Comparison of ENCODE assay signal across 18 cellular contexts in the genomic region with DNA sequence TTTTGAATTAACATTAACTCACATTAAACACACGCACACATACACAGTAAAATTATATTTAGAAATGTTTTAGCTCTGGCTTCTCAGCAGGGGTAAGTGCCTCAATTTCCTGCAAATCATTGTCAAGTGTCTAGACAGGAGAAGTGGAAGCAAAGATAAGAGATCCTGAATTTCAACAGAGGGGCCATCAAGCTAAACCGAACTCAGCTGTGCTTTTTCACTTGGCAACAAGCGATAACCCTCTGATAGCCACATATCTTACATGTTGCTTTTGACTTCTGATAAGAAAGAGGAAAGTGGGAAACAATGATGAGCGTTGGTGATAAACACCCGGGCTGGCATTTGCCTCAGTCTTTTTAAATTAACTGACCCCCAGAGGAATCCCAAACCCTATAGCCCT.
"Had no signal": no experiment of that assay in that cellular context is flagged by ENCODE, and none has a peak within 500 bp of the region (broad histone marks: within the 10 kb centered on the region; RNA-seq: fewer than 3 reads in every experiment).

No MANE protein-coding gene starts in this region.

- H3K27ac Mint-ChIP-seq: activated CD4-positive, alpha-beta memory T cell treated with anti-CD3 and anti-CD28 coated beads for 36 hours; activated naive CD8-positive, alpha-beta T cell treated with anti-CD3 and anti-CD28 coated beads, Interleukin-2, amount 50 U/mL, for 24 hours; natural killer cell; T-cell had no signal

- H3K9me3 ChIP-seq: body of pancreas, lower lobe of right lung, upper lobe of left lung had no signal

- DNase-seq: activated CD4-positive, alpha-beta memory T cell treated with anti-CD3 and anti-CD28 coated beads for 36 hours; activated CD4-positive, alpha-beta T cell treated with anti-CD3 and anti-CD28 coated beads for 48 hours; activated CD4-positive, CD25-positive, alpha-beta regulatory T cell; activated effector memory CD4-positive, alpha-beta T cell treated with anti-CD3 and anti-CD28 coated beads, Interleukin-2, amount 50 U/mL, for 16 hours; activated naive CD4-positive, alpha-beta T cell treated with anti-CD3 and anti-CD28 coated beads, Interleukin-2, amount 50 U/mL, for 16 hours; activated naive CD8-positive, alpha-beta T cell treated with anti-CD3 and anti-CD28 coated beads, Interleukin-2, amount 50 U/mL, for 24 hours; anterior cingulate cortex; body of pancreas; effector CD4-positive, alpha-beta T cell; foreskin melanocyte; kidney; lower lobe of right lung; natural killer cell; retina; stimulated activated CD4-positive, alpha-beta T cell treated with anti-CD3 and anti-CD28 coated beads, Interleukin-4, amount 100 ng/mL, for 4 hours; stimulated activated naive CD8-positive, alpha-beta T cell treated with anti-CD3 and anti-CD28 coated beads, Interleukin-15, Interleukin-2, amounts not matched to agents 100 U/mL and 50 U/mL, for 24 hours; T-cell; upper lobe of left lung had no signal

- H3K27ac ChIP-seq: body of pancreas, lower lobe of right lung, upper lobe of left lung had no signal

- H3K4me1 ChIP-seq: body of pancreas, lower lobe of right lung, upper lobe of left lung had no signal

- H3K4me3 Mint-ChIP-seq: activated CD4-positive, alpha-beta memory T cell treated with anti-CD3 and anti-CD28 coated beads for 36 hours; activated naive CD8-positive, alpha-beta T cell treated with anti-CD3 and anti-CD28 coated beads, Interleukin-2, amount 50 U/mL, for 24 hours; natural killer cell; T-cell had no signal

- H3K4me1 Mint-ChIP-seq: activated naive CD8-positive, alpha-beta T cell treated with anti-CD3 and anti-CD28 coated beads, Interleukin-2, amount 50 U/mL, for 24 hours; natural killer cell; T-cell had no signal

- H3K9me3 Mint-ChIP-seq: activated CD4-positive, alpha-beta memory T cell treated with anti-CD3 and anti-CD28 coated beads for 36 hours; activated naive CD8-positive, alpha-beta T cell treated with anti-CD3 and anti-CD28 coated beads, Interleukin-2, amount 50 U/mL, for 24 hours; T-cell had no signal

- H3K4me3 ChIP-seq: body of pancreas, lower lobe of right lung, upper lobe of left lung had no signal

- H3K36me3 ChIP-seq: lower lobe of right lung, upper lobe of left lung had no signal

- H3K27me3 ChIP-seq: body of pancreas, upper lobe of left lung had no signal

- H3K36me3 Mint-ChIP-seq: activated CD4-positive, alpha-beta memory T cell treated with anti-CD3 and anti-CD28 coated beads for 36 hours; natural killer cell; T-cell had no signal
